In genomic region chr6:31680841-31681671, GRCh38 we compare ENCODE assay signal across 8 cellular contexts. TPM values are rescaled to one million over a fixed set of nuclear protein-coding genes. Genes with fewer than 3 reads are reported as not detected.
DNase-seq lines count a peak whose midpoint lies in the region; ATAC-seq and TF ChIP-seq lines count a peak whose summit lies in the region.

A gene with protein sequence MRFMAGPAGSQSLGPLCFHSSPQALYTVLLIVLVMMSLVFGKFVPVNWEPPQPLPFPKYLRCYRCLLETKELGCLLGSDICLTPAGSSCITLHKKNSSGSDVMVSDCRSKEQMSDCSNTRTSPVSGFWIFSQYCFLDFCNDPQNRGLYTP (minus strand): TSS chr6:31681067. CDS start chr6:31680373, 694 bp downstream.

- H3K9me3 Mint-ChIP-seq in activated CD4-positive, alpha-beta T cell treated with anti-CD3 and anti-CD28 coated beads, Interleukin-2, amount 10 ng/mL, durations not matched to agents 7 days and 5 days: no peaks in the 10 kb centered on the region

- H3K4me3 ChIP-seq in dorsolateral prefrontal cortex: peak within 1 kb of the TSS; percentile 43 to 84 (median 66)

- H3K27ac Mint-ChIP-seq in activated CD4-positive, alpha-beta T cell treated with anti-CD3 and anti-CD28 coated beads, Interleukin-2, amount 10 ng/mL, durations not matched to agents 7 days and 5 days: peak within 1 kb of the TSS; percentile 62

- H3K27me3 ChIP-seq in dorsolateral prefrontal cortex: no peaks in the 10 kb centered on the region

- POLR2A ChIA-PET in HEK293T (lab: Yijun Ruan, JAX): interaction anchor here (1.0 kb wide), 1 partner anchor 20 kb away, joined by 3 read pairs; the partner anchor contains the start of gene C6orf47
- POLR2A ChIA-PET in activated CD4-positive, alpha-beta T cell treated with anti-CD3 and anti-CD28 coated beads, Interleukin-2, amount 10 ng/mL, durations not matched to agents 7 days and 5 days (lab: Charles Lee): no interaction called here

- CTCF ChIA-PET in HEK293T (lab: Yijun Ruan, JAX): interaction anchor here (1.5 kb wide), 1 partner anchor 88 kb away, joined by 6 read pairs; no protein-coding TSS in a partner anchor
- CTCF ChIA-PET in activated CD4-positive, alpha-beta T cell treated with anti-CD3 and anti-CD28 coated beads, Interleukin-2, amount 10 ng/mL, durations not matched to agents 7 days and 5 days (lab: Charles Lee): interaction anchor here (0.6 to 1.8 kb wide), 10 partner anchors 10 to 423 kb away, joined by 3 to 8 read pairs (median 3); partner anchors contain the start of gene DDAH2

- intact Hi-C loops in dorsolateral prefrontal cortex (cut with DNase I): loop anchor here (2.0 to 10.0 kb wide), 4 partner anchors 151 to 272 kb away; partner anchors contain the start of gene NEU1 (in 1 of the 2)

- H3K36me3 Mint-ChIP-seq in activated CD4-positive, alpha-beta T cell treated with anti-CD3 and anti-CD28 coated beads, Interleukin-2, amount 10 ng/mL, durations not matched to agents 7 days and 5 days (ENCODE audit: low read depth): peaks cover 5% of the 10 kb centered on the region

- H3K27me3 Mint-ChIP-seq in activated CD4-positive, alpha-beta T cell treated with anti-CD3 and anti-CD28 coated beads, Interleukin-2, amount 10 ng/mL, durations not matched to agents 7 days and 5 days: no peaks in the 10 kb centered on the region

- peak within 1 kb of the TSS in 56 of 59 donors; percentile 17 to 91 (median 72) for H3K27ac ChIP-seq in dorsolateral prefrontal cortex

- peak within 1 kb of the TSS; percentile 72 for H3K4me3 Mint-ChIP-seq in activated CD4-positive, alpha-beta T cell treated with anti-CD3 and anti-CD28 coated beads, Interleukin-2, amount 10 ng/mL, durations not matched to agents 7 days and 5 days

- ATAC-seq in left lobe of liver (peak; percentile 87), HG02981 (IDR thresholded peaks at IDR 0.05; ENCODE audit: unreplicated experiment) (no peak)

- DNase-seq in CD1c-positive myeloid dendritic cell (ENCODE audit: extremely low spot score): peak; percentile 71
- DNase-seq in HEK293T (ENCODE audit: extremely low spot score): peak; percentile 82
- DNase-seq in NCI-H524 treated with DMSO at 0.1 percent for 48 hours (lab: John Stamatoyannopoulos, UW): peak; percentile 18
- DNase-seq in activated CD4-positive, alpha-beta T cell treated with anti-CD3 and anti-CD28 coated beads, Interleukin-2, amount 10 ng/mL, durations not matched to agents 7 days and 5 days: peak; percentile 66
- peak; percentile 64 to 86 (median 84) for DNase-seq in dorsolateral prefrontal cortex
- DNase-seq in left lobe of liver (ENCODE audit: low spot score): peak; percentile 80
- peak; percentile 57 to 64 for DNase-seq in stimulated activated CD4-positive, alpha-beta T cell treated with anti-CD3 and anti-CD28 coated beads, Interleukin-2, amount 100 ng/mL, for 48 hours

- H3K4me1 Mint-ChIP-seq in activated CD4-positive, alpha-beta T cell treated with anti-CD3 and anti-CD28 coated beads, Interleukin-2, amount 10 ng/mL, durations not matched to agents 7 days and 5 days: peaks cover 40% of the 10 kb centered on the region

- TF ChIP-seq CTCF in dorsolateral prefrontal cortex (IDR thresholded peaks at IDR 0.05 in 54 of 56, conservative IDR thresholded peaks at IDR 0.05 in 2 of 56; ENCODE audit: low read depth in 1 of 56, partially characterized antibody in 56 of 56): peak; percentile 47 to 86 (median 75)

TF ChIP-seq in HEK293T, 16 proteins besides CTCF, POLR2A, EP300 and RAD21:
- TF ChIP-seq ARNT (IDR thresholded peaks at IDR 0.05): no peak

RNA-seq across cellular contexts. Expression of the gene that starts here (rescaled TPM):
- total RNA-seq in activated CD4-positive, alpha-beta T cell treated with anti-CD3 and anti-CD28 coated beads, Interleukin-2, amount 10 ng/mL, durations not matched to agents 7 days and 5 days: 1 to 10 TPM; 1.7 to 2.1 TPM
- total RNA-seq in dorsolateral prefrontal cortex (10 to 100 TPM in 12 of 120 experiments, 1 to 10 TPM in 108; 1.3 to 14.3 (median 6.4) TPM), left lobe of liver (0.88 TPM)

Comparison
In these comparisons a context has a peak if more than half of its experiments do, and no peak if none do; other contexts are left out.
1. Peak in DNase-seq and ATAC-seq in left lobe of liver; RNA of the gene not detected or under 1 TPM.
2. DNase-seq: peak in every context shown above with its lines; median percentile 84 in dorsolateral prefrontal cortex; 82 in HEK293T; 80 in left lobe of liver; 71 in CD1c-positive myeloid dendritic cell; 66 in activated CD4-positive, alpha-beta T cell treated with anti-CD3 and anti-CD28 coated beads, Interleukin-2, amount 10 ng/mL, durations not matched to agents 7 days and 5 days; 60 in stimulated activated CD4-positive, alpha-beta T cell treated with anti-CD3 and anti-CD28 coated beads, Interleukin-2, amount 100 ng/mL, for 48 hours; 18 in NCI-H524 treated with DMSO at 0.1 percent for 48 hours.